In genomic region chr1:157043685-157044084, GRCh38 we compare ENCODE assay signal across 9 cellular contexts. TPM values are rescaled to one million over a fixed set of nuclear protein-coding genes. Genes with fewer than 3 reads are reported as not detected.
DNase-seq lines count a peak whose midpoint lies in the region; ATAC-seq and TF ChIP-seq lines count a peak whose summit lies in the region.
"Had no signal": no experiment of that assay in that cellular context is flagged by ENCODE, and none has a peak within 500 bp of the region (broad histone marks: within the 10 kb centered on the region; RNA-seq: fewer than 3 reads in every experiment).

No MANE protein-coding gene starts in this region.

- no peaks in the 10 kb centered on the region for H3F3A ChIP-seq in neural cell (ENCODE audit: insufficient read depth, low read length, poor library complexity, severe bottlenecking)

- no peak for DNase-seq in BE2C
- DNase-seq in MG63, result peak; percentile 9
- no peak for DNase-seq in endodermal cell
- no peak for DNase-seq in mucosa of descending colon
- no peak for DNase-seq in middle frontal gyrus (ENCODE audit: extremely low spot score, low spot score)
- DNase-seq in HuH-7.5 (ENCODE audit: low spot score), result no peak
- no peak for DNase-seq in CD8-positive, alpha-beta T cell
- DNase-seq: DMS 273 treated with DMSO at 0.1 percent for 48 hours had no signal

- TF ChIP-seq RAD21 in neural cell (conservative IDR thresholded peaks at IDR 0.05), result no peak

- H3K27ac ChIP-seq in endodermal cell (ENCODE audit: low read depth, low read length), result no peak overlapping the region
- no peak overlapping the region for H3K27ac ChIP-seq in neural cell (ENCODE audit: low read length)
- H3K27ac ChIP-seq in CD8-positive, alpha-beta T cell (ENCODE audit: low read depth, low read length), result no peak overlapping the region

- H3K36me3 ChIP-seq in BE2C, result no peaks in the 10 kb centered on the region; the same call in 1 of the 2 replicates
- no peaks in the 10 kb centered on the region; the same call in 1 of the 2 replicates for H3K36me3 ChIP-seq in MG63
- H3K36me3 ChIP-seq in endodermal cell (ENCODE audit: control insufficient read depth, insufficient read depth, low read length), result peaks cover 4% of the 10 kb centered on the region
- no peaks in the 10 kb centered on the region for H3K36me3 ChIP-seq in neural cell (ENCODE audit: insufficient read depth, low read length)
- H3K36me3 ChIP-seq in mucosa of descending colon (ENCODE audit: low read depth), result no peaks in the 10 kb centered on the region
- no peaks in the 10 kb centered on the region for H3K36me3 ChIP-seq in CD8-positive, alpha-beta T cell (ENCODE audit: insufficient read depth, low read length)

- POLR2A ChIA-PET in CD8-positive, alpha-beta T cell (lab: Charles Lee), result no interaction called here

- H3K9ac ChIP-seq in endodermal cell (ENCODE audit: extremely low read depth, low read length, poor library complexity, severe bottlenecking) (peak overlapping the region; percentile 94), neural cell (ENCODE audit: low read length) (peak overlapping the region; percentile 90)

- H3K4me1 ChIP-seq in BE2C (no peaks in the 10 kb centered on the region; the same call in none of the 2 replicates), endodermal cell (ENCODE audit: control insufficient read depth, insufficient read depth, low read length) (peaks cover 18% of the 10 kb centered on the region), mucosa of descending colon (ENCODE audit: low read depth) (peaks cover 35% of the 10 kb centered on the region)
- H3K4me1 ChIP-seq in CD8-positive, alpha-beta T cell (ENCODE audit: insufficient read depth, low read length), result peaks cover 18% of the 10 kb centered on the region

- H3K9me2 ChIP-seq in neural cell (ENCODE audit: insufficient read depth, low read length), result no peaks in the 10 kb centered on the region

- H3K4me3 ChIP-seq in BE2C (ENCODE audit: low read depth, low read length) (peak overlapping the region; percentile 92), MG63 (peak overlapping the region; percentile 73), endodermal cell (ENCODE audit: low read length) (peak overlapping the region; percentile 98), neural cell (ENCODE audit: low read length) (peak overlapping the region; percentile 82), mucosa of descending colon (no peak overlapping the region)
- H3K4me3 ChIP-seq in CD8-positive, alpha-beta T cell (ENCODE audit: low read depth, low read length), result no peak overlapping the region

- no peak for ATAC-seq in mucosa of descending colon
- no peak for ATAC-seq in CD8-positive, alpha-beta T cell

- intact Hi-C loops in mucosa of descending colon (cut with DNase I, micrococcal nuclease), result no loop called here
- intact Hi-C loops in CD8-positive, alpha-beta T cell (cut with DNase I, micrococcal nuclease), result no loop called here

- H3K9me3 Mint-ChIP-seq in endodermal cell, result no peaks in the 10 kb centered on the region
- H3K9me3 Mint-ChIP-seq in CD8-positive, alpha-beta T cell, result no peaks in the 10 kb centered on the region

- H3K9me3 ChIP-seq in BE2C (no peaks in the 10 kb centered on the region; the same call in 1 of the 2 replicates), MG63 (no peaks in the 10 kb centered on the region), endodermal cell (ENCODE audit: control insufficient read depth, low read length) (no peaks in the 10 kb centered on the region), neural cell (ENCODE audit: low read length) (no peaks in the 10 kb centered on the region), mucosa of descending colon (no peaks in the 10 kb centered on the region)
- no peaks in the 10 kb centered on the region for H3K9me3 ChIP-seq in CD8-positive, alpha-beta T cell (ENCODE audit: low read length)

- no peak overlapping the region for H2AFZ ChIP-seq in neural cell (ENCODE audit: low read depth, low read length)

- peak overlapping the region; percentile 79 for H3K4me2 ChIP-seq in neural cell (ENCODE audit: low read length)

- WGBS in endodermal cell (ENCODE audit: insufficient coverage in 1 of 2, insufficient read length in 1 of 2), 2 experiments, result 85% methylated on average over 2 of the region's 2 CpGs; no CpG with 5 or more reads in 1 of the 2 experiments

- no peaks in the 10 kb centered on the region for H3K36me3 Mint-ChIP-seq in endodermal cell (ENCODE audit: low read depth)
- no peaks in the 10 kb centered on the region for H3K36me3 Mint-ChIP-seq in CD8-positive, alpha-beta T cell

- no peaks in the 10 kb centered on the region for H3K27me3 Mint-ChIP-seq in endodermal cell (ENCODE audit: insufficient read depth)
- peaks cover 58% of the 10 kb centered on the region for H3K27me3 Mint-ChIP-seq in CD8-positive, alpha-beta T cell (ENCODE audit: low read depth)

- no peak for TF ChIP-seq EP300 in neural cell (conservative IDR thresholded peaks at IDR 0.05; ENCODE audit: poor library complexity, severe bottlenecking)

- TF ChIP-seq CTCF in BE2C (IDR thresholded peaks at IDR 0.05; ENCODE audit: low read depth, low read length), result no peak
- no peak for TF ChIP-seq CTCF in endodermal cell (conservative IDR thresholded peaks at IDR 0.05)
- no peak for TF ChIP-seq CTCF in neural cell (IDR thresholded peaks at IDR 0.05; ENCODE audit: poor library complexity, severe bottlenecking)
- TF ChIP-seq CTCF in mucosa of descending colon (IDR thresholded peaks at IDR 0.05), result no peak
- no peak for TF ChIP-seq CTCF in CD8-positive, alpha-beta T cell (IDR thresholded peaks at IDR 0.05)

- H4K20me1 ChIP-seq in neural cell (ENCODE audit: insufficient read depth), result peaks cover 4% of the 10 kb centered on the region

- H3K4me1 Mint-ChIP-seq in endodermal cell, result peaks cover 57% of the 10 kb centered on the region
- peaks cover 15% of the 10 kb centered on the region for H3K4me1 Mint-ChIP-seq in CD8-positive, alpha-beta T cell (ENCODE audit: low read depth)

- no peak overlapping the region for H3K27ac Mint-ChIP-seq in endodermal cell
- no peak overlapping the region for H3K27ac Mint-ChIP-seq in CD8-positive, alpha-beta T cell

- H3K79me2 ChIP-seq in neural cell (replicated peaks; ENCODE audit: insufficient read depth, low read length), result peaks cover 59% of the 10 kb centered on the region

- CTCF ChIA-PET in CD8-positive, alpha-beta T cell (lab: Charles Lee), result interaction anchor here (1.3 kb wide), 1 partner anchor 46 kb away, joined by 3 read pairs; no protein-coding TSS in a partner anchor

- H3K4me3 Mint-ChIP-seq in endodermal cell, result peak overlapping the region; percentile 77
- no peak overlapping the region for H3K4me3 Mint-ChIP-seq in CD8-positive, alpha-beta T cell

- no peaks in the 10 kb centered on the region for H3K27me3 ChIP-seq in BE2C
- H3K27me3 ChIP-seq in MG63, result no peaks in the 10 kb centered on the region
- H3K27me3 ChIP-seq in endodermal cell (ENCODE audit: control insufficient read depth, insufficient read depth, low read length, poor library complexity, severe bottlenecking), result no peaks in the 10 kb centered on the region
- no peaks in the 10 kb centered on the region for H3K27me3 ChIP-seq in neural cell (ENCODE audit: insufficient read depth, low read depth, low read length)
- peaks cover 21% of the 10 kb centered on the region for H3K27me3 ChIP-seq in CD8-positive, alpha-beta T cell (ENCODE audit: insufficient read depth, low read length)

TF ChIP-seq in neural cell, 6 proteins besides CTCF, POLR2A, EP300 and RAD21 (continues in another document):
- TF ChIP-seq MXI1 (conservative IDR thresholded peaks at IDR 0.05; ENCODE audit: poor library complexity, severe bottlenecking), result no peak
- TF ChIP-seq POLR2AphosphoS5 (IDR thresholded peaks at IDR 0.05), result no peak
- no peak for TF ChIP-seq SMC3 (conservative IDR thresholded peaks at IDR 0.05; ENCODE audit: poor library complexity)
- no peak for TF ChIP-seq EZH2 (IDR thresholded peaks at IDR 0.05; ENCODE audit: borderline replicate concordance, insufficient read depth, low read length, poor library complexity, severe bottlenecking)
- TF ChIP-seq, protein P1, sequence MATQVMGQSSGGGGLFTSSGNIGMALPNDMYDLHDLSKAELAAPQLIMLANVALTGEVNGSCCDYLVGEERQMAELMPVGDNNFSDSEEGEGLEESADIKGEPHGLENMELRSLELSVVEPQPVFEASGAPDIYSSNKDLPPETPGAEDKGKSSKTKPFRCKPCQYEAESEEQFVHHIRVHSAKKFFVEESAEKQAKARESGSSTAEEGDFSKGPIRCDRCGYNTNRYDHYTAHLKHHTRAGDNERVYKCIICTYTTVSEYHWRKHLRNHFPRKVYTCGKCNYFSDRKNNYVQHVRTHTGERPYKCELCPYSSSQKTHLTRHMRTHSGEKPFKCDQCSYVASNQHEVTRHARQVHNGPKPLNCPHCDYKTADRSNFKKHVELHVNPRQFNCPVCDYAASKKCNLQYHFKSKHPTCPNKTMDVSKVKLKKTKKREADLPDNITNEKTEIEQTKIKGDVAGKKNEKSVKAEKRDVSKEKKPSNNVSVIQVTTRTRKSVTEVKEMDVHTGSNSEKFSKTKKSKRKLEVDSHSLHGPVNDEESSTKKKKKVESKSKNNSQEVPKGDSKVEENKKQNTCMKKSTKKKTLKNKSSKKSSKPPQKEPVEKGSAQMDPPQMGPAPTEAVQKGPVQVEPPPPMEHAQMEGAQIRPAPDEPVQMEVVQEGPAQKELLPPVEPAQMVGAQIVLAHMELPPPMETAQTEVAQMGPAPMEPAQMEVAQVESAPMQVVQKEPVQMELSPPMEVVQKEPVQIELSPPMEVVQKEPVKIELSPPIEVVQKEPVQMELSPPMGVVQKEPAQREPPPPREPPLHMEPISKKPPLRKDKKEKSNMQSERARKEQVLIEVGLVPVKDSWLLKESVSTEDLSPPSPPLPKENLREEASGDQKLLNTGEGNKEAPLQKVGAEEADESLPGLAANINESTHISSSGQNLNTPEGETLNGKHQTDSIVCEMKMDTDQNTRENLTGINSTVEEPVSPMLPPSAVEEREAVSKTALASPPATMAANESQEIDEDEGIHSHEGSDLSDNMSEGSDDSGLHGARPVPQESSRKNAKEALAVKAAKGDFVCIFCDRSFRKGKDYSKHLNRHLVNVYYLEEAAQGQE (IDR thresholded peaks at IDR 0.05; ENCODE audit: borderline replicate concordance), result no peak

RNA-seq across cellular contexts. Expression of gene ARHGEF11, which starts 1.9 kb away (rescaled TPM):
- 44.0 TPM for polyA plus RNA-seq in BE2C (2012; ENCODE audit: insufficient read depth, insufficient read length, low read depth)
- total RNA-seq in MG63 (2014; rRNA removed; shearing (Covaris generic); ENCODE audit: low replicate concordance), result 15.3 and 31.2 TPM in 2 replicates
- total RNA-seq in endodermal cell (10 to 100 TPM; 54.2 to 56.5 TPM), mucosa of descending colon (10 to 100 TPM; 47.7 to 75.1 (median 60.0) TPM)
- 34.2 TPM for polyA plus RNA-seq in endodermal cell (2013, experiment 1 of 2)
- 31.3 TPM for polyA plus RNA-seq in endodermal cell (2013, experiment 2 of 2)
- polyA plus RNA-seq in neural cell, result 33.2 and 42.8 TPM in 2 replicates
- polyA minus RNA-seq in neural cell, result 63.3 and 68.9 TPM in 2 replicates
- total RNA-seq in CD8-positive, alpha-beta T cell, result 1 to 10 TPM; 5.9 to 6.1 TPM

RNA-seq across cellular contexts. Expression of gene ETV3L, which starts 55.9 kb away (rescaled TPM):
- polyA plus RNA-seq in BE2C (2012; ENCODE audit: insufficient read depth, insufficient read length, low read depth), result not detected
- not detected in 2 replicates for total RNA-seq in MG63 (2014; rRNA removed; shearing (Covaris generic); ENCODE audit: low replicate concordance)
- under 1 TPM in 1 of 2 donors, not detected in 1; 0.26 TPM for total RNA-seq in endodermal cell
- polyA plus RNA-seq in endodermal cell (2013, experiment 1 of 2), result 0.36 TPM
- polyA plus RNA-seq in endodermal cell (2013, experiment 2 of 2), result 0.12 TPM
- not detected in 2 replicates for polyA plus RNA-seq in neural cell
- not detected in 2 replicates for polyA minus RNA-seq in neural cell
- not detected for total RNA-seq in mucosa of descending colon
- total RNA-seq in CD8-positive, alpha-beta T cell, result not detected

Comparison
In these comparisons a context has a peak if more than half of its experiments do, and no peak if none do; other contexts are left out.
1. H3K4me3 ChIP-seq: peak in BE2C (single experiment), MG63 (single experiment), endodermal cell (single experiment) and neural cell (single experiment); none in mucosa of descending colon (single experiment) and CD8-positive, alpha-beta T cell (single experiment).